Comparison of ENCODE assay signal across 14 cellular contexts in genomic region chr11:88384678-88385015, GRCh38. TPM values are rescaled to one million over a fixed set of nuclear protein-coding genes. Genes with fewer than 3 reads are reported as not detected.
A peak's percentile ranks its signal among the peaks of the same experiment; 100 is the strongest.
DNase-seq lines count a peak whose midpoint lies in the region; ATAC-seq, FAIRE-seq and TF ChIP-seq lines count a peak whose summit lies in the region.
"Had no signal": no experiment of that assay in that cellular context is flagged by ENCODE, and none has a peak within 500 bp of the region (broad histone marks: within the 10 kb centered on the region; RNA-seq: fewer than 3 reads in every experiment).

No MANE protein-coding gene starts in this region.

- FAIRE-seq in GM12878 (lab: Jason Lieb, UNC), result no peak

- peaks cover 9% of the 10 kb centered on the region for H3K4me1 ChIP-seq in IMR-90 (ENCODE audit: control insufficient read depth, insufficient read depth, low read length)
- peaks cover 2% of the 10 kb centered on the region; the same call in 1 of the 2 replicates for H3K4me1 ChIP-seq in GM12878 (ENCODE audit: control insufficient read depth, insufficient read depth, low read length)
- H3K4me1 ChIP-seq: colonic mucosa, tibial artery had no signal

- H2AFZ ChIP-seq in IMR-90 (replicated peaks; ENCODE audit: low read length, poor library complexity) (peak overlapping the region; percentile 34), GM12878 (ENCODE audit: control insufficient read depth, low read depth, low read length) (no peak overlapping the region; the same call in 1 of the 2 replicates)

- H3K27ac ChIP-seq in IMR-90 (ENCODE audit: insufficient read depth, low read length) (peak overlapping the region; percentile 36), GM12878 (ENCODE audit: control insufficient read depth, insufficient read depth) (peak overlapping the region; percentile 6; the same call in 1 of the 2 replicates)
- H3K27ac ChIP-seq: colonic mucosa, tibial artery had no signal

- H3K27me3 ChIP-seq in IMR-90 (ENCODE audit: control insufficient read depth, insufficient read depth, low read length) (no peaks in the 10 kb centered on the region), GM12878 (replicated peaks in 1 of 2; ENCODE audit: control insufficient read depth in 2 of 2, insufficient read depth in 2 of 2, low read length in 1 of 2) (no peaks in the 10 kb centered on the region)
- H3K27me3 ChIP-seq: colonic mucosa, tibial artery had no signal

- H3K79me1 ChIP-seq in IMR-90 (ENCODE audit: low read depth in 1 of 2, low read length in 2 of 2), result no peaks in the 10 kb centered on the region

- peak; percentile 15 for DNase-seq in AG10803 (ENCODE audit: low read depth)
- peak; percentile 49 for DNase-seq in IMR-90
- no peak for DNase-seq in GM12878 (ENCODE audit: low read depth, low spot score)
- peak; percentile 43 for DNase-seq in left kidney (ENCODE audit: low read depth, low spot score)
- no peak for DNase-seq in SK-N-DZ (ENCODE audit: low spot score)
- DNase-seq in inferior parietal cortex (ENCODE audit: extremely low spot score), result no peak
- DNase-seq: colonic mucosa, NCI-H187, NCI-H748 treated with DMSO at 0.1 percent for 48 hours, SHP77 treated with DMSO at 0.1 percent for 48 hours, tibial artery had no signal

- no peaks in the 10 kb centered on the region for H3K36me3 ChIP-seq in IMR-90 (ENCODE audit: control insufficient read depth, insufficient read depth, low read length)
- H3K36me3 ChIP-seq in GM12878 (ENCODE audit: control insufficient read depth in 2 of 2, insufficient read depth in 2 of 2, low read length in 1 of 2), result no peaks in the 10 kb centered on the region; a peak in 1 of 4 replicates
- H3K36me3 ChIP-seq: colonic mucosa, tibial artery had no signal

- H3K9me3 ChIP-seq in IMR-90 (ENCODE audit: control insufficient read depth, insufficient read depth, low read length), result no peaks in the 10 kb centered on the region
- H3K9me3 ChIP-seq in GM12878 (replicated peaks; ENCODE audit: control insufficient read depth, insufficient read depth, low read length), result no peaks in the 10 kb centered on the region
- H3K9me3 ChIP-seq: colonic mucosa, tibial artery had no signal

- no peak for TF ChIP-seq EP300 in GM12878 (IDR thresholded peaks at IDR 0.05; ENCODE audit: borderline replicate concordance in 1 of 2, control insufficient read depth in 1 of 2, low read depth in 2 of 2, low read length in 2 of 2)

- RAD21 ChIA-PET in GM12878 (lab: Charles Lee; ENCODE audit: unreplicated experiment), result no interaction called here

- H2AK5ac ChIP-seq in IMR-90 (ENCODE audit: low read depth, low read length), result no peak overlapping the region; the same call in 1 of the 2 replicates

- H2BK120ac ChIP-seq in IMR-90 (ENCODE audit: low read depth, low read length), result peak overlapping the region; percentile 21

- H3K9ac ChIP-seq in IMR-90 (ENCODE audit: low read depth, low read length), result no peak overlapping the region
- no peak overlapping the region for H3K9ac ChIP-seq in GM12878 (ENCODE audit: control insufficient read depth, insufficient read depth, low read length)

- no peak overlapping the region; the same call in 1 of the 2 replicates for H4K5ac ChIP-seq in IMR-90 (ENCODE audit: low read depth, low read length)

- H3K18ac ChIP-seq in IMR-90 (ENCODE audit: low read depth, low read length), result peak overlapping the region; percentile 49

- H4K20me1 ChIP-seq in IMR-90 (ENCODE audit: insufficient read depth, low read length) (no peaks in the 10 kb centered on the region), GM12878 (ENCODE audit: control insufficient read depth, insufficient read depth) (no peaks in the 10 kb centered on the region)

- no peak overlapping the region for H3K4me3 ChIP-seq in AG10803 (ENCODE audit: low read length)
- H3K4me3 ChIP-seq in IMR-90 (ENCODE audit: insufficient read depth, low read depth, low read length), result no peak overlapping the region
- no peak overlapping the region for H3K4me3 ChIP-seq in GM12878
- H3K4me3 ChIP-seq: colonic mucosa, tibial artery had no signal

- peak overlapping the region; percentile 45; the same call in 1 of the 2 replicates for H3K4ac ChIP-seq in IMR-90 (ENCODE audit: low read depth, low read length)

- 0 out of 2 replicates have a peak overlapping the region, but pooled peaks have one; percentile 33 for H3K14ac ChIP-seq in IMR-90 (replicated peaks; ENCODE audit: low read depth, low read length)

- ATAC-seq in IMR-90 (ENCODE audit: low read depth), result peak; percentile 67
- no peak for ATAC-seq in GM12878
- no peak for ATAC-seq in HG03439 (IDR thresholded peaks at IDR 0.05; ENCODE audit: unreplicated experiment)
- no peak for ATAC-seq in HG02588 (IDR thresholded peaks at IDR 0.05; ENCODE audit: unreplicated experiment)
- ATAC-seq: esophagus mucosa had no signal

- H4K91ac ChIP-seq in IMR-90 (ENCODE audit: insufficient read depth, low read depth, low read length), result peak overlapping the region; percentile 81

- H3K23ac ChIP-seq in IMR-90 (ENCODE audit: low read depth, low read length), result 0 out of 2 replicates have a peak overlapping the region, but pooled peaks have one; percentile 35

- H3K9me1 ChIP-seq in IMR-90 (ENCODE audit: insufficient read depth, low read length), result peaks cover 7% of the 10 kb centered on the region; the same call in 1 of the 2 replicates

- no peaks in the 10 kb centered on the region for H3K79me2 ChIP-seq in GM12878 (ENCODE audit: control insufficient read depth, insufficient read depth, low read length)

- peak overlapping the region; percentile 13 to 18; a peak in 1 of 4 replicates for H4K8ac ChIP-seq in IMR-90 (ENCODE audit: low read depth in 2 of 2, low read length in 2 of 2)

- BruUV-seq in IMR-90 (replicated peaks; lab: Mats Ljungman, UMichigan) (no TSS peak), GM12878 (replicated peaks; lab: Mats Ljungman, UMichigan) (no TSS peak)

- no CpG with 5 or more reads among the region's 3 CpGs for WGBS in IMR-90 (ENCODE audit: extremely low coverage in 2 of 2, insufficient read length in 1 of 2), 2 experiments
- WGBS in GM12878 (ENCODE audit: insufficient coverage, insufficient replicate concordance, low lambda C conversion rate, missing lambda C conversion rate), result 83% methylated on average over 3 of the region's 3 CpGs

- H2BK20ac ChIP-seq in IMR-90 (ENCODE audit: low read depth, low read length), result peak overlapping the region; percentile 70

- peak overlapping the region; percentile 33; the same call in 1 of the 3 replicates for H2BK15ac ChIP-seq in IMR-90 (ENCODE audit: low read depth, low read length)

- TF ChIP-seq POLR2A in IMR-90 (IDR thresholded peaks at IDR 0.05; ENCODE audit: low read depth, low read length) (no peak), GM12878 (IDR thresholded peaks at IDR 0.05; ENCODE audit: low read depth, low read length) (no peak)

- intact Hi-C loops in IMR-90 (cut with micrococcal nuclease), result no loop called here
- intact Hi-C loops in GM12878 (cut with micrococcal nuclease; ENCODE audit: unreplicated experiment), result no loop called here

- H3K56ac ChIP-seq in IMR-90 (ENCODE audit: extremely low read depth, insufficient read depth, low read length), result peak overlapping the region; percentile 4; the same call in 1 of the 2 replicates

- H2AK9ac ChIP-seq in IMR-90 (replicated peaks; ENCODE audit: low read depth, low read length, poor library complexity), result no peak overlapping the region

- H2BK5ac ChIP-seq in IMR-90 (ENCODE audit: low read depth, low read length, poor library complexity, severe bottlenecking), result peak overlapping the region; percentile 59

- CTCF ChIA-PET in IMR-90 (lab: Yijun Ruan, JAX) (interaction anchor here (0.7 kb wide), 1 partner anchor 263 kb away, joined by 3 read pairs; no protein-coding TSS in a partner anchor), GM12878 (lab: Yijun Ruan, JAX) (interaction anchor here (1.1 to 1.2 kb wide), 2 partner anchors 13 to 18 kb away, joined by 3 to 5 read pairs; no protein-coding TSS in a partner anchor)

- dilution Hi-C loops in IMR-90 (cut with HindIII; ENCODE audit: low sequenced_read_pairs, unreplicated experiment), result no loop called here

- no peak for TF ChIP-seq RAD21 in IMR-90 (IDR thresholded peaks at IDR 0.05; ENCODE audit: low read length)
- no peak for TF ChIP-seq RAD21 in GM12878 (IDR thresholded peaks at IDR 0.05; ENCODE audit: insufficient read depth, low read depth, low read length)

- in situ Hi-C loops in IMR-90 (cut with MboI; ENCODE audit: low sequenced_read_pairs) (no loop called here), GM12878 (cut with MboI) (no loop called here)

- TF ChIP-seq CTCF in AG10803 (conservative IDR thresholded peaks at IDR 0.05; ENCODE audit: low read length), result no peak
- no peak for TF ChIP-seq CTCF in IMR-90 (conservative IDR thresholded peaks at IDR 0.05; ENCODE audit: low read depth, low read length)
- no peak for TF ChIP-seq CTCF in GM12878 (IDR thresholded peaks at IDR 0.05 in 2 of 3, conservative IDR thresholded peaks at IDR 0.05 in 1 of 3; ENCODE audit: control insufficient read depth in 2 of 3, extremely low read depth in 1 of 3, insufficient read depth in 1 of 3, low read depth in 3 of 3, low read length in 3 of 3)

- POLR2A ChIA-PET in IMR-90 (lab: Charles Lee; ENCODE audit: unreplicated experiment) (interaction anchor here (1.2 kb wide), 1 partner anchor 48 kb away, joined by 5 read pairs; the partner anchor contains the start of gene CTSC), GM12878 (lab: Charles Lee) (no interaction called here)

- SMC1A ChIA-PET in GM12878 (lab: Charles Lee; ENCODE audit: uncharacterized antibody, unreplicated experiment), result interaction anchor here (0.8 to 1.2 kb wide), 3 partner anchors 17 to 28 kb away, joined by 3 to 4 read pairs (median 3); no protein-coding TSS in a partner anchor

- H3K4me2 ChIP-seq in IMR-90 (ENCODE audit: low read depth, low read length) (no peak overlapping the region; the same call in 1 of the 2 replicates), GM12878 (ENCODE audit: control insufficient read depth, insufficient read depth) (no peak overlapping the region)

RNA-seq across cellular contexts. Expression of gene CTSC, which starts 47.1 kb away (rescaled TPM):
- total RNA-seq in IMR-90 (2012; rRNA removed) (178 and 208 TPM in 2 replicates), GM12878 (2014; rRNA removed) (333 and 334 TPM in 2 replicates), GM12878 (2014; rRNA removed; fragmentation: Illumina TruSeq; extraction: Trizol) (342 and 372 TPM in 2 replicates), GM12878 (2021) (359 and 381 TPM in 2 replicates)
- polyA plus RNA-seq in IMR-90 (2012; rRNA removed) (267 and 299 TPM in 2 replicates), GM12878 (2011; rRNA removed) (478 and 566 TPM in 2 replicates), GM12878 (2014; fragmentation: Illumina TruSeq; extraction: Trizol) (327 and 404 TPM in 2 replicates), GM12878 (2014; fragmentation: Nextera tagmentation; extraction: Ambion mirVana) (1,000 to 10,000 TPM in 1 of 2 experiments, 100 to 1,000 TPM in 1; 709 to 1,123 TPM), GM12878 (2014; rRNA removed) (277 and 289 TPM in 2 replicates), GM12878 (2016; fragmentation: Nextera tagmentation; extraction: Ambion mirVana) (100 to 1,000 TPM; 814 to 865 TPM)
- 73.5 and 320 TPM in 2 replicates for polyA plus RNA-seq in IMR-90 (2012; cell fraction: cytosol; rRNA removed)
- 116 and 140 TPM in 2 replicates for polyA plus RNA-seq in IMR-90 (2012; cell fraction: nucleus; rRNA removed; ENCODE audit: low replicate concordance)
- total RNA-seq in GM12878 (2013; cell fraction: nucleolus; rRNA removed), result 650 and 670 TPM in 2 replicates
- 352 TPM for polyA plus RNA-seq in GM12878 (2011; ENCODE audit: low read depth)
- 325 and 335 TPM in 2 replicates for polyA plus RNA-seq in GM12878 (2011; cell fraction: cytosol; rRNA removed)
- polyA plus RNA-seq in GM12878 (2011; cell fraction: nucleus; rRNA removed), result 201 and 223 TPM in 2 replicates
- 359 and 451 TPM in 2 replicates for polyA plus RNA-seq in GM12878 (2012)
- polyA minus RNA-seq in GM12878 (2011; rRNA and poly(A)+ RNA removed), result 215 and 312 TPM in 2 replicates
- 262 and 269 TPM in 2 replicates for polyA minus RNA-seq in GM12878 (2011; cell fraction: cytosol; rRNA and poly(A)+ RNA removed)
- polyA minus RNA-seq in GM12878 (2011; cell fraction: nucleus; rRNA and poly(A)+ RNA removed), result 301 and 500 TPM in 2 replicates
- 183 and 193 TPM in 2 replicates for polyA plus RNA-seq in SK-N-DZ (2014; cell fraction: cytosol; rRNA removed)
- 123 and 152 TPM in 2 replicates for polyA plus RNA-seq in SK-N-DZ (2014; cell fraction: nucleus; rRNA removed)

Comparison
In these comparisons a context has a peak if more than half of its experiments do, and no peak if none do; other contexts are left out.
1. DNase-seq: peak in AG10803 (single experiment), IMR-90 (single experiment) and left kidney (single experiment); none in GM12878 (single experiment), SK-N-DZ (single experiment) and inferior parietal cortex (single experiment).